1 cellular context compared by ENCODE assay signal in the genomic region with DNA sequence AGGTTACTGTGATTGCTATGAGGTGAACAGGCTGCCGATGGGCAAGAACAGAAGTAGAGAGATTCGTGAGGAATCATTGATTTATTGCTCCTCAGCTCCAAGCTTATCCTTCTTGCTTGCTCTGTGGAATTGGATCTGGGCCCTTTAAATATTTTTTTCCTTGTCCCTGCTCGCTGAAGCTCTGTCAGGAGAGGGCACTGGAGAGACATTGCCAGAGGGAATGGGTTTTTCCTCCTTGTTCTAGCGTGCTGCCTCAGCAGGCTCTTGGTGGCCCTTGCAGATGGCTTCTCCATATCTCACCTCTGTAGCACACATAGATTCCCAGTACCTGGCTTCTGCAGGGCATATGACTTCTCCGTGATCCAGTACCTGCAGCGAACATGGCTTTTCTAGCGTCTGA.
TF ChIP-seq lines count a peak whose summit lies in the region.

No MANE protein-coding gene starts in this region.

TF ChIP-seq in HCT116, 20 proteins besides CTCF, POLR2A, EP300 and RAD21 (continued from another document):
- TF ChIP-seq REST (IDR thresholded peaks at IDR 0.05; ENCODE audit: low read depth), result no peak
